Comparison of ENCODE assay signal across 18 cellular contexts in the genomic region with DNA sequence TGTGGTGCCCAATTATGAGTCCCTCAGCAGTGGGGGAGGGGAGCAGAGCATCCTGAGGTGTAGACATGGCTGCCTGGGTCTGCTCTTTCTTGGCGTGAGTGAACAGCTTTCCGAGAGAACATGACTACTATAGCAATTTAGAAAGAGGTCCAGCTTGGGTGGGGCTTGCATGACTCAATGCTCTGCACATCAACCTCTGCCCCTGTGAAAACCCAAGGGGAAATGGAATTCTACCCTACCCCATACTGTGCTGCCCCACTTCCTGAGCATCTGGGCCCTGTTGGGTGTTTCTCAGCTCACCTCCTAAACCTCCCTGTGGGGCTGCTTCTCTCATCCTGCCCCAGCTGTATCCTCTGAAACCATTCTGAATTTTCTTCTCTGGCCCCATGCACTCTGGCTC.
"Had no signal": no experiment of that assay in that cellular context is flagged by ENCODE, and none has a peak within 500 bp of the region (broad histone marks: within the 10 kb centered on the region; RNA-seq: fewer than 3 reads in every experiment).

No MANE protein-coding gene starts in this region.

- H3K27me3 ChIP-seq: dorsolateral prefrontal cortex, sigmoid colon had no signal

- H3K4me3 ChIP-seq: dorsolateral prefrontal cortex, esophagus squamous epithelium, psoas muscle, sigmoid colon had no signal

- ATAC-seq: activated CD4-positive, alpha-beta T cell treated with anti-CD3 and anti-CD28 coated beads for 36 hours; natural killer cell; stimulated activated naive CD8-positive, alpha-beta T cell treated with anti-CD3 and anti-CD28 coated beads, Interleukin-15, amount 100 ng/mL, for 72 hours; T-cell had no signal

- DNase-seq: activated CD4-positive, alpha-beta memory T cell treated with anti-CD3 and anti-CD28 coated beads, Interleukin-2, amount 10 ng/mL, durations not matched to agents 7 days and 5 days; activated CD4-positive, alpha-beta T cell treated with anti-CD3 and anti-CD28 coated beads for 36 hours; activated gamma-delta T cell; activated T-cell treated with anti-CD3 and anti-CD28 coated beads, Interleukin-2, amount 50 U/mL, for 48 hours; anterior cingulate cortex; dorsolateral prefrontal cortex; esophagus squamous epithelium; immature natural killer cell; left cardiac atrium; natural killer cell; nucleus accumbens; psoas muscle; sigmoid colon; stimulated activated CD4-positive, alpha-beta T cell treated with anti-CD3 and anti-CD28 coated beads, Interleukin-4, amount 100 ng/mL, for 4 hours; stimulated activated naive CD8-positive, alpha-beta T cell treated with anti-CD3 and anti-CD28 coated beads, Interleukin-15, amount 100 ng/mL, for 72 hours; T-cell; T1000; WERI-Rb-1 had no signal

- H3K4me1 ChIP-seq: esophagus squamous epithelium, psoas muscle, sigmoid colon had no signal

- H3K27ac ChIP-seq: esophagus squamous epithelium, psoas muscle, sigmoid colon, WERI-Rb-1 had no signal

- H3K9me3 ChIP-seq: esophagus squamous epithelium, psoas muscle, sigmoid colon had no signal

- H3K36me3 ChIP-seq: esophagus squamous epithelium, sigmoid colon, WERI-Rb-1 had no signal
